In genomic region chr10:3366043-3366442, GRCh38 we compare ENCODE assay signal across 14 cellular contexts.
DNase-seq lines count a peak whose midpoint lies in the region; ATAC-seq and TF ChIP-seq lines count a peak whose summit lies in the region.
"Had no signal": no experiment of that assay in that cellular context is flagged by ENCODE, and none has a peak within 500 bp of the region (broad histone marks: within the 10 kb centered on the region; RNA-seq: fewer than 3 reads in every experiment).

No MANE protein-coding gene starts in this region.

- H3F3A ChIP-seq in PC-3 (ENCODE audit: low read length, unreplicated experiment): no peaks in the 10 kb centered on the region

- TF ChIP-seq POLR2A in thyroid gland (IDR thresholded peaks at IDR 0.05): no peak

- intact Hi-C loops in Calu3 (cut with micrococcal nuclease; ENCODE audit: unreplicated experiment) (no loop called here), PC-3 (cut with micrococcal nuclease) (no loop called here), ascending aorta (cut with DNase I) (no loop called here), thyroid gland (cut with DNase I) (no loop called here)

- no peak for TF ChIP-seq CTCF in Calu3 (IDR thresholded peaks at IDR 0.05; ENCODE audit: unreplicated experiment)
- no peak for TF ChIP-seq CTCF in PC-3 (conservative IDR thresholded peaks at IDR 0.05; ENCODE audit: low read depth, low read length)
- no peak for TF ChIP-seq CTCF in hepatocyte (IDR thresholded peaks at IDR 0.05; ENCODE audit: poor library complexity)
- no peak for TF ChIP-seq CTCF in ascending aorta (IDR thresholded peaks at IDR 0.05)
- no peak for TF ChIP-seq CTCF in thyroid gland (IDR thresholded peaks at IDR 0.05)

- peak overlapping the region; percentile 52 for H3K4me3 Mint-ChIP-seq in Calu3 (ENCODE audit: low read depth, unreplicated experiment)
- H3K4me3 Mint-ChIP-seq: CD4-positive, alpha-beta T cell; HFFc6 had no signal

- H3K27me3 Mint-ChIP-seq in Calu3 (ENCODE audit: unreplicated experiment): no peaks in the 10 kb centered on the region

- no peak overlapping the region for H3K9ac ChIP-seq in PC-3 (ENCODE audit: low read length)
- H3K9ac ChIP-seq: BLaER1 treated with 17β-estradiol and CSF1 and Interleukin-3, amounts not matched to agents 10 nM and 100 nM had no signal

- H4K20me1 ChIP-seq in PC-3 (ENCODE audit: low read length) (no peaks in the 10 kb centered on the region), hepatocyte (ENCODE audit: insufficient read depth, poor library complexity, severe bottlenecking) (no peaks in the 10 kb centered on the region)
- H4K20me1 ChIP-seq: BLaER1 treated with 17β-estradiol and CSF1 and Interleukin-3, amounts not matched to agents 10 nM and 100 nM had no signal

- H3K36me3 Mint-ChIP-seq in Calu3 (ENCODE audit: insufficient read depth, unreplicated experiment): no peaks in the 10 kb centered on the region

- H2AFZ ChIP-seq in PC-3 (ENCODE audit: low read length) (no peak overlapping the region), hepatocyte (no peak overlapping the region)

- H3K79me2 ChIP-seq in PC-3 (ENCODE audit: low read length) (no peaks in the 10 kb centered on the region), hepatocyte (no peaks in the 10 kb centered on the region)

- 79% methylated on average over 1 of the region's 1 CpG for WGBS in hepatocyte (ENCODE audit: low lambda C conversion rate, missing lambda C conversion rate)
- WGBS in thyroid gland, 2 donors: 84 to 92% methylated on average over 1 of the region's 1 CpG

- POLR2A ChIA-PET in PC-3 (lab: Charles Lee; ENCODE audit: unreplicated experiment): no interaction called here

- no peak for ATAC-seq in PC-3

- H3K9me3 ChIP-seq in PC-3 (ENCODE audit: low read length) (no peaks in the 10 kb centered on the region), hepatocyte (ENCODE audit: low read depth) (peaks cover 5% of the 10 kb centered on the region), ascending aorta (no peaks in the 10 kb centered on the region), thyroid gland (no peaks in the 10 kb centered on the region)

- H3K9me2 ChIP-seq in PC-3 (replicated peaks; ENCODE audit: low read length): no peaks in the 10 kb centered on the region
- no peaks in the 10 kb centered on the region for H3K9me2 ChIP-seq in hepatocyte (replicated peaks; ENCODE audit: insufficient read depth)

- H3K27me3 ChIP-seq in PC-3 (ENCODE audit: low read length): no peaks in the 10 kb centered on the region
- H3K27me3 ChIP-seq in hepatocyte: no peaks in the 10 kb centered on the region
- no peaks in the 10 kb centered on the region for H3K27me3 ChIP-seq in ascending aorta
- H3K27me3 ChIP-seq in thyroid gland: no peaks in the 10 kb centered on the region
- H3K27me3 ChIP-seq: BLaER1 treated with 17β-estradiol and CSF1 and Interleukin-3, amounts not matched to agents 10 nM and 100 nM had no signal

- BruUV-seq in Calu3 (replicated peaks; lab: Mats Ljungman, UMichigan): no TSS peak
- BruUV-seq in PC-3 (replicated peaks; lab: Mats Ljungman, UMichigan): no TSS peak

- peaks cover 25% of the 10 kb centered on the region for H3K4me1 Mint-ChIP-seq in Calu3 (ENCODE audit: low read depth, unreplicated experiment)

- H3K4me2 ChIP-seq in PC-3 (ENCODE audit: low read length) (peak overlapping the region; percentile 58; the same call in 1 of the 2 replicates), hepatocyte (peak overlapping the region; percentile 14)
- H3K4me2 ChIP-seq: BLaER1 treated with 17β-estradiol and CSF1 and Interleukin-3, amounts not matched to agents 10 nM and 100 nM had no signal

- H3K4me3 ChIP-seq in PC-3 (ENCODE audit: low read length): no peak overlapping the region
- no peak overlapping the region for H3K4me3 ChIP-seq in hepatocyte
- no peak overlapping the region for H3K4me3 ChIP-seq in ascending aorta
- no peak overlapping the region for H3K4me3 ChIP-seq in thyroid gland (replicated peaks in 1 of 3)
- H3K4me3 ChIP-seq: BLaER1 treated with 17β-estradiol and CSF1 and Interleukin-3, amounts not matched to agents 10 nM and 100 nM had no signal

- no peak overlapping the region for H3K27ac Mint-ChIP-seq in Calu3 (ENCODE audit: unreplicated experiment)
- H3K27ac Mint-ChIP-seq: CD4-positive, alpha-beta T cell; HFFc6 had no signal

- DNase-seq in DMS53 (lab: John Stamatoyannopoulos, UW): peak; percentile 61
- DNase-seq in DMS53 treated with DMSO at 0.1 percent for 48 hours (lab: John Stamatoyannopoulos, UW; ENCODE audit: unreplicated experiment): no peak
- no peak for DNase-seq in Calu3
- no peak for DNase-seq in PC-3
- no peak for DNase-seq in hepatocyte (ENCODE audit: low spot score)
- DNase-seq in ascending aorta (ENCODE audit: low spot score in 2 of 2): no peak
- no peak for DNase-seq in thyroid gland
- no peak for DNase-seq in T-helper 9 cell
- DNase-seq: CD4-positive, alpha-beta T cell; GF-D8; HCEC 1CT; HFFc6 had no signal

- peaks cover 12% of the 10 kb centered on the region for H3K4me1 ChIP-seq in PC-3 (ENCODE audit: insufficient read depth, low read length)
- H3K4me1 ChIP-seq in hepatocyte (ENCODE audit: insufficient read depth): peaks cover 14% of the 10 kb centered on the region
- no peaks in the 10 kb centered on the region for H3K4me1 ChIP-seq in ascending aorta
- H3K4me1 ChIP-seq in thyroid gland: no peaks in the 10 kb centered on the region

- CTCF ChIA-PET in Calu3 (lab: Charles Lee): no interaction called here
- CTCF ChIA-PET in PC-3 (lab: Charles Lee): no interaction called here

- no peaks in the 10 kb centered on the region for H3K36me3 ChIP-seq in PC-3 (ENCODE audit: low read depth, low read length)
- no peaks in the 10 kb centered on the region for H3K36me3 ChIP-seq in hepatocyte (replicated peaks; ENCODE audit: insufficient read depth, low read depth)
- no peaks in the 10 kb centered on the region for H3K36me3 ChIP-seq in ascending aorta
- no peaks in the 10 kb centered on the region for H3K36me3 ChIP-seq in thyroid gland

- peaks cover 3% of the 10 kb centered on the region for H3K9me3 Mint-ChIP-seq in Calu3 (ENCODE audit: low read depth, unreplicated experiment)

- H3K27ac ChIP-seq in PC-3 (ENCODE audit: low read length): no peak overlapping the region
- H3K27ac ChIP-seq in hepatocyte: peak overlapping the region; percentile 28
- no peak overlapping the region for H3K27ac ChIP-seq in ascending aorta
- no peak overlapping the region for H3K27ac ChIP-seq in thyroid gland
- H3K27ac ChIP-seq: 22Rv1; BLaER1 treated with 17β-estradiol and CSF1 and Interleukin-3, amounts not matched to agents 10 nM and 100 nM had no signal
